ENCODE assay signal across 2 cellular contexts in the genomic region with DNA sequence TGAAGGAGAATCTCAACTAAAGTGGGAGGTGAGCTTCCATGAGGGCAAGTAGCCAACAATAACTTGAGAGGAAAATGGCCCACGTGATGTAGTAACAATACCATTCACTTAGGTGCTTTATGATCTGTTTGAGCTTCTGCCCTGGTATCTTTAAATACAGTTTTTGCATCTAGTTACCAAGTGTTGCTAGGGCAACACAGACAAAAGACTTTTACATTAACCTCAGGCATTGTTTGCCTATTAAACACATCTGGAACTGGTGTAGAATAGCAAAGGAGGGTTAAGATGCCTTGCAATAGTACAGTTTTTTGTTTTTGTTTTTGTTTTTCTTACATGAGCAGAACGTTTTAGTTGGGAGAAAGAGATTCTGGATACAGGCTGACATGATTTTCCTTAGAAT.
TF ChIP-seq lines count a peak whose summit lies in the region.

No MANE protein-coding gene starts in this region.

TF ChIP-seq in SK-N-SH, 30 proteins besides CTCF, POLR2A, EP300 and RAD21 (continued from another document):
- TF ChIP-seq, protein P1, sequence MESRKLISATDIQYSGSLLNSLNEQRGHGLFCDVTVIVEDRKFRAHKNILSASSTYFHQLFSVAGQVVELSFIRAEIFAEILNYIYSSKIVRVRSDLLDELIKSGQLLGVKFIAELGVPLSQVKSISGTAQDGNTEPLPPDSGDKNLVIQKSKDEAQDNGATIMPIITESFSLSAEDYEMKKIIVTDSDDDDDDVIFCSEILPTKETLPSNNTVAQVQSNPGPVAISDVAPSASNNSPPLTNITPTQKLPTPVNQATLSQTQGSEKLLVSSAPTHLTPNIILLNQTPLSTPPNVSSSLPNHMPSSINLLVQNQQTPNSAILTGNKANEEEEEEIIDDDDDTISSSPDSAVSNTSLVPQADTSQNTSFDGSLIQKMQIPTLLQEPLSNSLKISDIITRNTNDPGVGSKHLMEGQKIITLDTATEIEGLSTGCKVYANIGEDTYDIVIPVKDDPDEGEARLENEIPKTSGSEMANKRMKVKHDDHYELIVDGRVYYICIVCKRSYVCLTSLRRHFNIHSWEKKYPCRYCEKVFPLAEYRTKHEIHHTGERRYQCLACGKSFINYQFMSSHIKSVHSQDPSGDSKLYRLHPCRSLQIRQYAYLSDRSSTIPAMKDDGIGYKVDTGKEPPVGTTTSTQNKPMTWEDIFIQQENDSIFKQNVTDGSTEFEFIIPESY (IDR thresholded peaks at IDR 0.05; ENCODE audit: borderline replicate concordance, low read depth) = no peak
- no peak for TF ChIP-seq MEF2A (IDR thresholded peaks at IDR 0.05; ENCODE audit: borderline replicate concordance, low read depth)
- TF ChIP-seq TCF12 (IDR thresholded peaks at IDR 0.05) = no peak
- TF ChIP-seq, protein P2, sequence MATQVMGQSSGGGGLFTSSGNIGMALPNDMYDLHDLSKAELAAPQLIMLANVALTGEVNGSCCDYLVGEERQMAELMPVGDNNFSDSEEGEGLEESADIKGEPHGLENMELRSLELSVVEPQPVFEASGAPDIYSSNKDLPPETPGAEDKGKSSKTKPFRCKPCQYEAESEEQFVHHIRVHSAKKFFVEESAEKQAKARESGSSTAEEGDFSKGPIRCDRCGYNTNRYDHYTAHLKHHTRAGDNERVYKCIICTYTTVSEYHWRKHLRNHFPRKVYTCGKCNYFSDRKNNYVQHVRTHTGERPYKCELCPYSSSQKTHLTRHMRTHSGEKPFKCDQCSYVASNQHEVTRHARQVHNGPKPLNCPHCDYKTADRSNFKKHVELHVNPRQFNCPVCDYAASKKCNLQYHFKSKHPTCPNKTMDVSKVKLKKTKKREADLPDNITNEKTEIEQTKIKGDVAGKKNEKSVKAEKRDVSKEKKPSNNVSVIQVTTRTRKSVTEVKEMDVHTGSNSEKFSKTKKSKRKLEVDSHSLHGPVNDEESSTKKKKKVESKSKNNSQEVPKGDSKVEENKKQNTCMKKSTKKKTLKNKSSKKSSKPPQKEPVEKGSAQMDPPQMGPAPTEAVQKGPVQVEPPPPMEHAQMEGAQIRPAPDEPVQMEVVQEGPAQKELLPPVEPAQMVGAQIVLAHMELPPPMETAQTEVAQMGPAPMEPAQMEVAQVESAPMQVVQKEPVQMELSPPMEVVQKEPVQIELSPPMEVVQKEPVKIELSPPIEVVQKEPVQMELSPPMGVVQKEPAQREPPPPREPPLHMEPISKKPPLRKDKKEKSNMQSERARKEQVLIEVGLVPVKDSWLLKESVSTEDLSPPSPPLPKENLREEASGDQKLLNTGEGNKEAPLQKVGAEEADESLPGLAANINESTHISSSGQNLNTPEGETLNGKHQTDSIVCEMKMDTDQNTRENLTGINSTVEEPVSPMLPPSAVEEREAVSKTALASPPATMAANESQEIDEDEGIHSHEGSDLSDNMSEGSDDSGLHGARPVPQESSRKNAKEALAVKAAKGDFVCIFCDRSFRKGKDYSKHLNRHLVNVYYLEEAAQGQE (IDR thresholded peaks at IDR 0.05; ENCODE audit: low read depth, low read length) = no peak
- TF ChIP-seq, protein P3, sequence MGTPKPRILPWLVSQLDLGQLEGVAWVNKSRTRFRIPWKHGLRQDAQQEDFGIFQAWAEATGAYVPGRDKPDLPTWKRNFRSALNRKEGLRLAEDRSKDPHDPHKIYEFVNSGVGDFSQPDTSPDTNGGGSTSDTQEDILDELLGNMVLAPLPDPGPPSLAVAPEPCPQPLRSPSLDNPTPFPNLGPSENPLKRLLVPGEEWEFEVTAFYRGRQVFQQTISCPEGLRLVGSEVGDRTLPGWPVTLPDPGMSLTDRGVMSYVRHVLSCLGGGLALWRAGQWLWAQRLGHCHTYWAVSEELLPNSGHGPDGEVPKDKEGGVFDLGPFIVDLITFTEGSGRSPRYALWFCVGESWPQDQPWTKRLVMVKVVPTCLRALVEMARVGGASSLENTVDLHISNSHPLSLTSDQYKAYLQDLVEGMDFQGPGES (IDR thresholded peaks at IDR 0.05; ENCODE audit: low read depth, low read length) = no peak
- TF ChIP-seq RFX5 (IDR thresholded peaks at IDR 0.05; ENCODE audit: low read length) = no peak
- no peak for TF ChIP-seq JUND (IDR thresholded peaks at IDR 0.05)
- TF ChIP-seq ELF1 (IDR thresholded peaks at IDR 0.05) = no peak

TF ChIP-seq in SK-N-SH treated with all-trans-retinoic acid at 6 μM for 48 hours, 23 proteins besides CTCF, POLR2A, EP300 and RAD21 (continued from another document):
- no peak for TF ChIP-seq RARB (CRISPR knock-in tag; IDR thresholded peaks at IDR 0.05)
- no peak for TF ChIP-seq GLIS3 (CRISPR knock-in tag; IDR thresholded peaks at IDR 0.05)
- TF ChIP-seq CSDC2 (CRISPR knock-in tag; IDR thresholded peaks at IDR 0.05) = no peak
- TF ChIP-seq, protein P4, sequence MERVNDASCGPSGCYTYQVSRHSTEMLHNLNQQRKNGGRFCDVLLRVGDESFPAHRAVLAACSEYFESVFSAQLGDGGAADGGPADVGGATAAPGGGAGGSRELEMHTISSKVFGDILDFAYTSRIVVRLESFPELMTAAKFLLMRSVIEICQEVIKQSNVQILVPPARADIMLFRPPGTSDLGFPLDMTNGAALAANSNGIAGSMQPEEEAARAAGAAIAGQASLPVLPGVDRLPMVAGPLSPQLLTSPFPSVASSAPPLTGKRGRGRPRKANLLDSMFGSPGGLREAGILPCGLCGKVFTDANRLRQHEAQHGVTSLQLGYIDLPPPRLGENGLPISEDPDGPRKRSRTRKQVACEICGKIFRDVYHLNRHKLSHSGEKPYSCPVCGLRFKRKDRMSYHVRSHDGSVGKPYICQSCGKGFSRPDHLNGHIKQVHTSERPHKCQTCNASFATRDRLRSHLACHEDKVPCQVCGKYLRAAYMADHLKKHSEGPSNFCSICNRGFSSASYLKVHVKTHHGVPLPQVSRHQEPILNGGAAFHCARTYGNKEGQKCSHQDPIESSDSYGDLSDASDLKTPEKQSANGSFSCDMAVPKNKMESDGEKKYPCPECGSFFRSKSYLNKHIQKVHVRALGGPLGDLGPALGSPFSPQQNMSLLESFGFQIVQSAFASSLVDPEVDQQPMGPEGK (CRISPR knock-in tag; IDR thresholded peaks at IDR 0.05; ENCODE audit: borderline replicate concordance) = no peak
- TF ChIP-seq BACH2 (CRISPR knock-in tag; IDR thresholded peaks at IDR 0.05; ENCODE audit: borderline replicate concordance) = no peak
TF ChIP-seq in SK-N-SH treated with all-trans-retinoic acid at 6 μM for 48 hours: peak in this region for 0.
